Comparison of ENCODE assay signal across 8 cellular contexts in the genomic region with DNA sequence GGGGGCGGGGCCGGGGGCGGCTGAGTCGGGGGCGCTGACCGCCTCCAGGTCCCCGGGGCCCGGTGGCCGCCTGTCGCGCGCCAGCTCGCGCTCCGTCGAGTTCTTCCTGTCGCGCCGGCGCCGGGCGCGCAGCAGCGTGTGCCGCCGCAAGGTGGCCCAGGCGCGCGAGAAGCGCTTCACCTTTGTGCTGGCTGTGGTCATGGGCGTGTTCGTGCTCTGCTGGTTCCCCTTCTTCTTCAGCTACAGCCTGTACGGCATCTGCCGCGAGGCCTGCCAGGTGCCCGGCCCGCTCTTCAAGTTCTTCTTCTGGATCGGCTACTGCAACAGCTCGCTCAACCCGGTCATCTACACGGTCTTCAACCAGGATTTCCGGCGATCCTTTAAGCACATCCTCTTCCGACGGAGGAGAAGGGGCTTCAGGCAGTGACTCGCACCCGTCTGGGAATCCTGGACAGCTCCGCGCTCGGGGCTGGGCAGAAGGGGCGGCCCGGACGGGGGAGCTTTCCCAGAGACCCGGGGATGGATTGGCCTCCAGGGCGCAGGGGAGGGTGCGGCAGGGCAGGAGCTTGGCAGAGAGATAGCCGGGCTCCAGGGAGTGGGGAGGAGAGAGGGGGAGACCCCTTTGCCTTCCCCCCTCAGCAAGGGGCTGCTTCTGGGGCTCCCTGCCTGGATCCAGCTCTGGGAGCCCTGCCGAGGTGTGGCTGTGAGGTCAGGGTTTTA. TPM values are rescaled to one million over a fixed set of nuclear protein-coding genes. Genes with fewer than 3 reads are reported as not detected.
DNase-seq lines count a peak whose midpoint lies in the region; ATAC-seq, FAIRE-seq and TF ChIP-seq lines count a peak whose summit lies in the region.

No MANE protein-coding gene starts in this region.

- BruUV-seq in endothelial cell of umbilical vein (replicated peaks; lab: Mats Ljungman, UMichigan) = no TSS peak

- CTCF ChIA-PET in endothelial cell of umbilical vein (lab: Charles Lee) = interaction anchor here (1.0 to 1.6 kb wide), 2 partner anchors 20 to 113 kb away, joined by 3 to 10 read pairs; no protein-coding TSS in a partner anchor

- no peak overlapping the region for H3K27ac ChIP-seq in endothelial cell of umbilical vein (ENCODE audit: insufficient read depth, low read depth, low read length)
- H3K27ac ChIP-seq in upper lobe of right lung = no peak overlapping the region
- H3K27ac ChIP-seq in left lung = no peak overlapping the region

- TF ChIP-seq CTCF in endothelial cell of umbilical vein (IDR thresholded peaks at IDR 0.05; ENCODE audit: extremely low read depth in 1 of 2, insufficient read depth in 1 of 2, low read depth in 1 of 2, low read length in 2 of 2) = peak in 1 of 2 donors; percentile 17
- TF ChIP-seq CTCF in osteocyte (IDR thresholded peaks at IDR 0.05) = no peak
- TF ChIP-seq CTCF in upper lobe of right lung (IDR thresholded peaks at IDR 0.05) = no peak
- no peak for TF ChIP-seq CTCF in left lung (IDR thresholded peaks at IDR 0.05)

- H3K79me2 ChIP-seq in endothelial cell of umbilical vein (ENCODE audit: control insufficient read depth, insufficient read depth, low read length) = no peaks in the 10 kb centered on the region

- no peak overlapping the region for H3K4me3 ChIP-seq in endothelial cell of umbilical vein (replicated peaks in 1 of 3; ENCODE audit: insufficient read depth in 1 of 3, low read depth in 1 of 3, low read length in 3 of 3)
- H3K4me3 ChIP-seq in upper lobe of right lung = no peak overlapping the region
- H3K4me3 ChIP-seq in left lung = no peak overlapping the region

- H3K9me3 Mint-ChIP-seq in osteocyte (ENCODE audit: unreplicated experiment) = no peaks in the 10 kb centered on the region

- no peak overlapping the region for H3K27ac Mint-ChIP-seq in osteocyte (ENCODE audit: unreplicated experiment)

- dilution Hi-C loops in endothelial cell of umbilical vein (cut with MboI; ENCODE audit: extremely low pct_ligation_motif_present, low sequenced_read_pairs) = no loop called here

- DNase-seq in NCI-H2227 (lab: John Stamatoyannopoulos, UW; ENCODE audit: unreplicated experiment) (peak; percentile 49), NCI-H2227 treated with DMSO at 0.1 percent for 48 hours (lab: John Stamatoyannopoulos, UW) (no peak), NCI-H510A (lab: John Stamatoyannopoulos, UW) (peak; percentile 64), endothelial cell of umbilical vein (ENCODE audit: low read depth, low spot score) (no peak), osteocyte (ENCODE audit: extremely low spot score, unreplicated experiment) (no peak), upper lobe of right lung (no peak), left lung (no peak)

- POLR2A ChIA-PET in endothelial cell of umbilical vein (lab: Charles Lee) = no interaction called here

- H3K36me3 Mint-ChIP-seq in osteocyte (ENCODE audit: unreplicated experiment) = peaks cover 2% of the 10 kb centered on the region

- H3K4me3 Mint-ChIP-seq in osteocyte (ENCODE audit: unreplicated experiment) = peak overlapping the region; percentile 65

- ATAC-seq in GM21390 (IDR thresholded peaks at IDR 0.05; ENCODE audit: unreplicated experiment) (no peak), upper lobe of right lung (no peak), left lung (no peak)

- H3K27me3 Mint-ChIP-seq in osteocyte (ENCODE audit: unreplicated experiment) = peaks cover 41% of the 10 kb centered on the region

- H3K9me3 ChIP-seq in endothelial cell of umbilical vein (replicated peaks; ENCODE audit: control insufficient read depth, insufficient read depth, low read length) (no peaks in the 10 kb centered on the region), upper lobe of right lung (no peaks in the 10 kb centered on the region), left lung (no peaks in the 10 kb centered on the region)

- H3K9ac ChIP-seq in endothelial cell of umbilical vein (replicated peaks; ENCODE audit: extremely low read depth, insufficient read depth, low read length) = no peak overlapping the region

- no peak for TF ChIP-seq POLR2A in endothelial cell of umbilical vein (IDR thresholded peaks at IDR 0.05; ENCODE audit: low read depth, low read length)

- H3K9me1 ChIP-seq in endothelial cell of umbilical vein (replicated peaks; ENCODE audit: control insufficient read depth, extremely low read depth, insufficient read depth, low read length) = no peaks in the 10 kb centered on the region

- H3K4me2 ChIP-seq in endothelial cell of umbilical vein (ENCODE audit: insufficient read depth, low read length) = no peak overlapping the region

- H3K4me1 ChIP-seq in endothelial cell of umbilical vein (ENCODE audit: control insufficient read depth, extremely low read depth, insufficient read depth, low read length) (no peaks in the 10 kb centered on the region), upper lobe of right lung (no peaks in the 10 kb centered on the region), left lung (peaks cover 0 to 8% of the 10 kb centered on the region in 2 donors)

- H4K20me1 ChIP-seq in endothelial cell of umbilical vein (replicated peaks; ENCODE audit: control insufficient read depth, extremely low read depth, insufficient read depth, low read length) = no peaks in the 10 kb centered on the region

- intact Hi-C loops in endothelial cell of umbilical vein (cut with micrococcal nuclease) = loop anchor here (5.0 kb wide), 1 partner anchor 115 kb away; no protein-coding TSS in a partner anchor
- intact Hi-C loops in upper lobe of right lung (cut with DNase I) = no loop called here
- intact Hi-C loops in left lung (cut with DNase I) = no loop called here

- no peaks in the 10 kb centered on the region for H3K36me3 ChIP-seq in endothelial cell of umbilical vein (ENCODE audit: control insufficient read depth in 2 of 2, extremely low read depth in 1 of 2, insufficient read depth in 2 of 2, low read length in 2 of 2)
- no peaks in the 10 kb centered on the region for H3K36me3 ChIP-seq in upper lobe of right lung
- H3K36me3 ChIP-seq in left lung = no peaks in the 10 kb centered on the region

- FAIRE-seq in endothelial cell of umbilical vein (lab: Jason Lieb, UNC) = no peak

- no peak overlapping the region for H2AFZ ChIP-seq in endothelial cell of umbilical vein (ENCODE audit: low read depth, low read length)

- H3K27me3 ChIP-seq in endothelial cell of umbilical vein (ENCODE audit: control insufficient read depth in 2 of 2, insufficient read depth in 2 of 2, low read length in 2 of 2) (peaks cover 20% of the 10 kb centered on the region in 2 experiments), upper lobe of right lung (peaks cover 54% of the 10 kb centered on the region), left lung (peaks cover 25 to 92% of the 10 kb centered on the region in 2 donors)

- peaks cover 6% of the 10 kb centered on the region for H3K4me1 Mint-ChIP-seq in osteocyte (ENCODE audit: unreplicated experiment)

TF ChIP-seq in endothelial cell of umbilical vein, 7 proteins besides CTCF, POLR2A, EP300 and RAD21:
- TF ChIP-seq FOS (IDR thresholded peaks at IDR 0.05; ENCODE audit: borderline replicate concordance, insufficient read depth, low read length) (no peak), EZH2 (IDR thresholded peaks at IDR 0.05; ENCODE audit: borderline replicate concordance, low read depth, low read length, severe bottlenecking) (peak; percentile 48)
TF ChIP-seq in endothelial cell of umbilical vein: peak in this region for 1.

RNA-seq across cellular contexts. Expression of gene ADRA2C, which starts 1.5 kb away (rescaled TPM):
- total RNA-seq in endothelial cell of umbilical vein (0.40 TPM in 1 of 2 replicates, not detected in the other), osteocyte (0.26 and 0.32 TPM in 2 replicates), upper lobe of right lung (7.3 TPM), left lung (1 to 10 TPM; 1.4 to 3.2 TPM)
- 0.03 and 0.06 TPM in 2 replicates for polyA plus RNA-seq in endothelial cell of umbilical vein
- 0.05 TPM in 1 of 2 replicates, not detected in the other for polyA plus RNA-seq in endothelial cell of umbilical vein (2011; cell fraction: cytosol; rRNA removed)
- 0.08 TPM in 1 of 2 replicates, not detected in the other for polyA plus RNA-seq in endothelial cell of umbilical vein (2011; cell fraction: nucleus; rRNA removed)
- polyA plus RNA-seq in endothelial cell of umbilical vein (2012) = 0.10 TPM in 1 of 2 replicates, not detected in the other
- 0.22 TPM in 1 of 2 replicates, not detected in the other for polyA minus RNA-seq in endothelial cell of umbilical vein
- polyA minus RNA-seq in endothelial cell of umbilical vein (2011; cell fraction: cytosol; rRNA and poly(A)+ RNA removed) = not detected
- not detected in 2 replicates for polyA minus RNA-seq in endothelial cell of umbilical vein (2011; cell fraction: nucleus; rRNA and poly(A)+ RNA removed)

Comparison
In these comparisons a context has a peak if more than half of its experiments do, and no peak if none do; other contexts are left out.
1. DNase-seq: peak in NCI-H2227 (single experiment) and NCI-H510A (single experiment); none in NCI-H2227 treated with DMSO at 0.1 percent for 48 hours (single experiment), endothelial cell of umbilical vein (single experiment), osteocyte (single experiment), upper lobe of right lung (single experiment) and left lung (0 of 2).